13 cellular contexts compared by ENCODE assay signal in genomic region chr12:58310368-58310767, GRCh38.
DNase-seq lines count a peak whose midpoint lies in the region; ATAC-seq, FAIRE-seq and TF ChIP-seq lines count a peak whose summit lies in the region.
"Had no signal": no experiment of that assay in that cellular context is flagged by ENCODE, and none has a peak within 500 bp of the region (broad histone marks: within the 10 kb centered on the region; RNA-seq: fewer than 3 reads in every experiment).

No MANE protein-coding gene starts in this region.

- H3K27ac Mint-ChIP-seq in T-helper 17 cell: no peak overlapping the region
- H3K27ac Mint-ChIP-seq: immature natural killer cell had no signal

- H3K36me3 ChIP-seq in bronchial epithelial cell (ENCODE audit: control insufficient read depth, insufficient read depth, low read length): no peaks in the 10 kb centered on the region

- H3K9me3 ChIP-seq in T-helper 17 cell (ENCODE audit: control insufficient read depth, low read length, poor library complexity, severe bottlenecking): no peaks in the 10 kb centered on the region

- peaks cover 13% of the 10 kb centered on the region for H3K27me3 Mint-ChIP-seq in T-helper 17 cell

- FAIRE-seq in bronchial epithelial cell (lab: Jason Lieb, UNC): no peak
- FAIRE-seq: GM18507, TTC549 had no signal

- ATAC-seq in T-helper 17 cell (no peak), GM18907 (IDR thresholded peaks at IDR 0.05; ENCODE audit: unreplicated experiment) (no peak)

- peak; percentile 38 for DNase-seq in ACHN
- peak; percentile 43 for DNase-seq in HS-27A (ENCODE audit: low read depth)
- peak; percentile 36 for DNase-seq in bronchial epithelial cell (ENCODE audit: low read depth)
- peak; percentile 77 for DNase-seq in kidney glomerular epithelial cell (lab: John Stamatoyannopoulos, UW)
- DNase-seq in NK-92 treated with Interleukin-12 subunit alpha and Interleukin-12 subunit beta, amount 100 ng/mL, for 24 hours (lab: John Stamatoyannopoulos, UW): no peak
- DNase-seq in SW480 (ENCODE audit: low spot score): no peak
- no peak for DNase-seq in T-helper 17 cell
- DNase-seq: immature natural killer cell; NCI-H2081 treated with DMSO at 0.1 percent for 48 hours; stimulated activated CD4-positive, alpha-beta T cell treated with anti-CD3 and anti-CD28 coated beads, Interleukin-12 subunit alpha, Interleukin-12 subunit beta, amount 100 ng/mL, for 4 hours had no signal

- no peaks in the 10 kb centered on the region for H3K27me3 ChIP-seq in bronchial epithelial cell (ENCODE audit: control insufficient read depth, insufficient read depth, low read length)

- H3K4me3 Mint-ChIP-seq in T-helper 17 cell: no peak overlapping the region
- H3K4me3 Mint-ChIP-seq: immature natural killer cell had no signal

- TF ChIP-seq CTCF in bronchial epithelial cell (IDR thresholded peaks at IDR 0.05; ENCODE audit: insufficient read depth, low read length, severe bottlenecking): no peak

- no peaks in the 10 kb centered on the region for H3K36me3 Mint-ChIP-seq in T-helper 17 cell (ENCODE audit: low read depth)
- H3K36me3 Mint-ChIP-seq: immature natural killer cell had no signal

- H3K4me1 Mint-ChIP-seq in T-helper 17 cell: no peaks in the 10 kb centered on the region
- H3K4me1 Mint-ChIP-seq: immature natural killer cell had no signal

- in situ Hi-C loops in ACHN (cut with HindIII; ENCODE audit: low pct_ligation_motif_present, low pct_unique_long_range_greater_than_20kb, low sequenced_read_pairs): no loop called here

- H3K4me3 ChIP-seq in bronchial epithelial cell (ENCODE audit: low read depth, low read length): no peak overlapping the region

Comparison
In these comparisons a context has a peak if more than half of its experiments do, and no peak if none do; other contexts are left out.
1. DNase-seq: peak in ACHN (single experiment), HS-27A (single experiment), bronchial epithelial cell (single experiment) and kidney glomerular epithelial cell (single experiment); none in NK-92 treated with Interleukin-12 subunit alpha and Interleukin-12 subunit beta, amount 100 ng/mL, for 24 hours (single experiment), SW480 (single experiment) and T-helper 17 cell (0 of 3).